8 cellular contexts compared by ENCODE assay signal in genomic region chr19:48398329-48399235, GRCh38. TPM values are rescaled to one million over a fixed set of nuclear protein-coding genes. Genes with fewer than 3 reads are reported as not detected.
DNase-seq lines count a peak whose midpoint lies in the region; ATAC-seq and TF ChIP-seq lines count a peak whose summit lies in the region.

No MANE protein-coding gene starts in this region.

- H3K36me3 ChIP-seq in BE2C: no peaks in the 10 kb centered on the region

- H3K4me1 ChIP-seq in BE2C: peaks cover 15% of the 10 kb centered on the region

- ATAC-seq in GM19351 (IDR thresholded peaks at IDR 0.05; ENCODE audit: unreplicated experiment): peak; percentile 47

- no peaks in the 10 kb centered on the region for H3K9me3 ChIP-seq in BE2C
- H3K9me3 ChIP-seq in iPS-18c (ENCODE audit: control insufficient read depth, insufficient read depth, low read length): no peaks in the 10 kb centered on the region

- in situ Hi-C loops in astrocyte of the spinal cord (cut with HindIII; ENCODE audit: low sequenced_read_pairs): no loop called here

- H3K4me3 ChIP-seq in BE2C (ENCODE audit: low read depth, low read length) (peak overlapping the region; percentile 55), astrocyte of the spinal cord (ENCODE audit: low read depth, low read length) (peak overlapping the region; percentile 48), iPS-18c (ENCODE audit: insufficient read depth, low read depth, low read length) (peak overlapping the region; percentile 67)

- peaks cover 36% of the 10 kb centered on the region for H3K27me3 ChIP-seq in BE2C

- DNase-seq in BE2C (peak; percentile 94), MV-4-11 (lab: John Stamatoyannopoulos, UW) (peak; percentile 98), T-helper 22 cell (ENCODE audit: low read depth) (peak; percentile 68), astrocyte of the spinal cord (ENCODE audit: low read depth, low spot score) (peak; percentile 86), putamen (ENCODE audit: low spot score) (no peak)
- peak; percentile 89 for DNase-seq in stimulated activated CD4-positive, alpha-beta T cell treated with anti-CD3 and anti-CD28 coated beads, Interleukin-15, amount 100 ng/mL, for 24 hours

- TF ChIP-seq CTCF in BE2C (IDR thresholded peaks at IDR 0.05; ENCODE audit: low read depth, low read length) (no peak), astrocyte of the spinal cord (IDR thresholded peaks at IDR 0.05; ENCODE audit: low read depth, low read length) (no peak)

RNA-seq across cellular contexts. Expression of gene GRIN2D, which starts 5.1 kb away (rescaled TPM):
- 0.31 TPM for polyA plus RNA-seq in BE2C (2012; ENCODE audit: insufficient read depth, insufficient read length, low read depth)

RNA-seq across cellular contexts. Expression of gene KDELR1, which starts 7.2 kb away (rescaled TPM):
- polyA plus RNA-seq in BE2C (2012; ENCODE audit: insufficient read depth, insufficient read length, low read depth): 63.3 TPM

RNA-seq across cellular contexts. Expression of gene SYNGR4, which starts 34.4 kb away (rescaled TPM):
- polyA plus RNA-seq in BE2C (2012; ENCODE audit: insufficient read depth, insufficient read length, low read depth): 1.7 TPM

RNA-seq across cellular contexts. Expression of gene TMEM143, which starts 34.8 kb away (rescaled TPM):
- polyA plus RNA-seq in BE2C (2012; ENCODE audit: insufficient read depth, insufficient read length, low read depth): 3.1 TPM

RNA-seq across cellular contexts. Expression of gene GRWD1, which starts 47.2 kb away (rescaled TPM):
- polyA plus RNA-seq in BE2C (2012; ENCODE audit: insufficient read depth, insufficient read length, low read depth): 82.6 TPM
